In the genomic region with DNA sequence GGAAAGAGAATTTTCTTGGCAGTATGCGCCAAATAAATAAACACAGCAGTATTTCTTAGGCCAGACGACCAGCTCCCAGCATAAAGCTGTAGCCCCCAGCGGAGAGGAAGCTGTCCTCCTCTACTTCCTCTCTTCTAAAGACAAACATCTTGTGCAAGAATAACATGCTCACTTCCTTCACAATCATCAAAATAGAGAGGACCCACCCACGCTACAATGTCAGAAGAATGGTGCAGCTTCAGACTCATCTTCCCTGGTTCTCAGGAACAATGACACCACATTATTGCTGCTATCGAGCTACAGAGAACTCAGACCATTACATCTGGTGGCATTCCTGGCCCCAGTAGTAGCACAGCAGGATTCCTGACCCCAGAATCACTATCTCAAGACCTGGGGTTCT, we compare ENCODE assay signal across 8 cellular contexts.
A peak's percentile ranks its signal among the peaks of the same experiment; 100 is the strongest.
DNase-seq lines count a peak whose midpoint lies in the region; ATAC-seq and TF ChIP-seq lines count a peak whose summit lies in the region.

No MANE protein-coding gene starts in this region.

- H3K36me3 ChIP-seq in BLaER1: no peaks in the 10 kb centered on the region
- H3K36me3 ChIP-seq in effector memory CD4-positive, alpha-beta T cell (ENCODE audit: control insufficient read depth, insufficient read depth, low read length): no peaks in the 10 kb centered on the region
- H3K36me3 ChIP-seq in parathyroid adenoma (ENCODE audit: control insufficient read depth, insufficient read depth, low read length): no peaks in the 10 kb centered on the region

- peak overlapping the region; percentile 68 for H3K27ac ChIP-seq in BLaER1
- H3K27ac ChIP-seq in effector memory CD4-positive, alpha-beta T cell (ENCODE audit: insufficient read depth, low read length, poor library complexity, severe bottlenecking): peak overlapping the region; percentile 1
- peak overlapping the region; percentile 33 for H3K27ac ChIP-seq in parathyroid adenoma

- H2AFZ ChIP-seq in parathyroid adenoma: no peak overlapping the region

- H3K27me3 ChIP-seq in BLaER1: no peaks in the 10 kb centered on the region
- H3K27me3 ChIP-seq in effector memory CD4-positive, alpha-beta T cell (replicated peaks; ENCODE audit: control insufficient read depth, insufficient read depth, low read length, poor library complexity, severe bottlenecking): no peaks in the 10 kb centered on the region
- no peaks in the 10 kb centered on the region for H3K27me3 ChIP-seq in parathyroid adenoma (ENCODE audit: control insufficient read depth, insufficient read depth, low read length)

- TF ChIP-seq CTCF in parathyroid adenoma (IDR thresholded peaks at IDR 0.05): no peak
- TF ChIP-seq CTCF in GM10248 (IDR thresholded peaks at IDR 0.05; ENCODE audit: control extremely low read depth, extremely low read depth, low read depth, missing control alignments): no peak

- H3K9me3 ChIP-seq in BLaER1 (0 out of 2 replicates have a peak, but pooled peaks cover 3% of the 10 kb centered on the region), parathyroid adenoma (ENCODE audit: control insufficient read depth, low read length) (no peaks in the 10 kb centered on the region)
- H3K9me3 ChIP-seq in effector memory CD4-positive, alpha-beta T cell (ENCODE audit: control insufficient read depth, low read length): no peaks in the 10 kb centered on the region

- DNase-seq in effector memory CD4-positive, alpha-beta T cell: no peak
- DNase-seq in HPDE6-E6E7 (ENCODE audit: extremely low spot score) (no peak), NCI-H2227 treated with DMSO at 0.1 percent for 48 hours (lab: John Stamatoyannopoulos, UW) (no peak), GM10248 (ENCODE audit: extremely low spot score) (no peak)

- H3K4me1 ChIP-seq in BLaER1: peaks cover 53% of the 10 kb centered on the region
- H3K4me1 ChIP-seq in effector memory CD4-positive, alpha-beta T cell (ENCODE audit: control insufficient read depth, insufficient read depth, low read length, poor library complexity, severe bottlenecking): peaks cover 17% of the 10 kb centered on the region
- no peaks in the 10 kb centered on the region for H3K4me1 ChIP-seq in parathyroid adenoma

- ATAC-seq in HG03097 (IDR thresholded peaks at IDR 0.05; ENCODE audit: low FRiP score, unreplicated experiment): no peak

- no peaks in the 10 kb centered on the region for H4K20me1 ChIP-seq in BLaER1

- H3K79me2 ChIP-seq in parathyroid adenoma: no peaks in the 10 kb centered on the region

- peaks cover 27% of the 10 kb centered on the region for H3K4me1 Mint-ChIP-seq in T-helper 1 cell treated with Interleukin-12 subunit alpha and Interleukin-12 subunit beta and Interleukin-4 antibody, amounts not matched to agents 30 μg/mL and 1 μg/mL, for 36 hours (ENCODE audit: low read depth)

- peak overlapping the region; percentile 28 for H3K4me3 Mint-ChIP-seq in T-helper 1 cell treated with Interleukin-12 subunit alpha and Interleukin-12 subunit beta and Interleukin-4 antibody, amounts not matched to agents 30 μg/mL and 1 μg/mL, for 36 hours

- H3K4me3 ChIP-seq in BLaER1: no peak overlapping the region
- no peak overlapping the region for H3K4me3 ChIP-seq in effector memory CD4-positive, alpha-beta T cell (ENCODE audit: insufficient read depth, low read depth, low read length, poor library complexity, severe bottlenecking)
- H3K4me3 ChIP-seq in parathyroid adenoma (ENCODE audit: low read depth, low read length): no peak overlapping the region

- peak overlapping the region; percentile 88 for H3K27ac Mint-ChIP-seq in T-helper 1 cell treated with Interleukin-12 subunit alpha and Interleukin-12 subunit beta and Interleukin-4 antibody, amounts not matched to agents 30 μg/mL and 1 μg/mL, for 36 hours

- H3K27me3 Mint-ChIP-seq in T-helper 1 cell treated with Interleukin-12 subunit alpha and Interleukin-12 subunit beta and Interleukin-4 antibody, amounts not matched to agents 30 μg/mL and 1 μg/mL, for 36 hours (ENCODE audit: low read depth): no peaks in the 10 kb centered on the region

- POLR2A ChIA-PET in GM10248 (lab: Yijun Ruan, JAX): no interaction called here

- H3K9ac ChIP-seq in BLaER1 (no peak overlapping the region), parathyroid adenoma (no peak overlapping the region)

- peaks cover 9% of the 10 kb centered on the region for H3K9me3 Mint-ChIP-seq in T-helper 1 cell treated with Interleukin-12 subunit alpha and Interleukin-12 subunit beta and Interleukin-4 antibody, amounts not matched to agents 30 μg/mL and 1 μg/mL, for 36 hours

- CTCF ChIA-PET in GM10248 (lab: Yijun Ruan, JAX): interaction anchor here (0.7 to 1.5 kb wide), 6 partner anchors 14 to 152 kb away, joined by 3 to 4 read pairs (median 4); no protein-coding TSS in a partner anchor

- peaks cover 3% of the 10 kb centered on the region for H3K36me3 Mint-ChIP-seq in T-helper 1 cell treated with Interleukin-12 subunit alpha and Interleukin-12 subunit beta and Interleukin-4 antibody, amounts not matched to agents 30 μg/mL and 1 μg/mL, for 36 hours (ENCODE audit: low read depth)

- H3K4me2 ChIP-seq in BLaER1 (peak overlapping the region; percentile 72), parathyroid adenoma (ENCODE audit: low read length) (no peak overlapping the region)

Comparison
In these comparisons a context has a peak if more than half of its experiments do, and no peak if none do; other contexts are left out.
1. H3K27ac ChIP-seq: peak in every context shown above with its lines; median percentile 68 in BLaER1; 33 in parathyroid adenoma; 1 in effector memory CD4-positive, alpha-beta T cell.